In the genomic region with DNA sequence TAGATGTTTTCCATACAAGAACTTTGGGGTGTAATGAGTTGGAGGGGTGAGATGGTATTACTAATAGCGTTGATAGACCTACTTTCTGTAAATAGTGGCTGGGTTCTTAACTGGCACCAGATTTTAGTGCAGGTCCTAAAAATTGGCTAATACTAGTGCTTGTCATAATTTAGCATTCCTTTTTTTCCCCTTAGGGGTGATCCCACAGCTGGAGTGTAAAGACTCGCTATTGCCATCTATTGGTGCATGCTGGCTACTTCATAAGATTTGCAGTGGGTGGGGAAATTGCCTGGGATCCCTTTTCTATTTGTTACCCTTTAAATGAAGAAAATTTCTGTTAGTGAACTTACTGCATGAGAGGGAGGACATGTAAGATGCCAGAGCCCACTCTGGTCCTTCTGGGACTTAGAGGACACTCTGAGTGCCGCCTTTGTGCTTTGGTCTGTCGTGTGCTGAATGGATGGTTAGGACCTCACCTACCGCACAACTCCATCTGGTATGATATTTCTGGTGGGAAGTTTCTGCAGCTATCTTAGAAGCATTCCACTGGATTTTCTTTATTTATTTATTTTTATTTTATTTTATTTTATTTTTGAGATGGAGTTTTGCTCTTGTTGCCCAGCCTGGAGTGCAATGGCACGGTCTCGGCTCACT, we compare ENCODE assay signal across 8 cellular contexts.
A peak's percentile ranks its signal among the peaks of the same experiment; 100 is the strongest.
DNase-seq lines count a peak whose midpoint lies in the region; ATAC-seq and TF ChIP-seq lines count a peak whose summit lies in the region.

No MANE protein-coding gene starts in this region.

- intact Hi-C loops in naive thymus-derived CD4-positive, alpha-beta T cell (cut with micrococcal nuclease): loop anchor here (1.0 to 10.0 kb wide), 7 partner anchors 19 to 1231 kb away; a partner anchor contains a TSS

- H3K27me3 Mint-ChIP-seq in naive thymus-derived CD4-positive, alpha-beta T cell: no peaks in the 10 kb centered on the region

- H3K4me1 ChIP-seq in naive thymus-derived CD4-positive, alpha-beta T cell (ENCODE audit: control insufficient read depth in 2 of 2, insufficient read depth in 2 of 2, low read length in 2 of 2): peaks cover 14 to 20% of the 10 kb centered on the region in 2 donors

- peaks cover 0 to 6% (median 0%) of the 10 kb centered on the region in 5 donors for H3K36me3 Mint-ChIP-seq in naive thymus-derived CD4-positive, alpha-beta T cell

- H3K27ac Mint-ChIP-seq in naive thymus-derived CD4-positive, alpha-beta T cell: peak overlapping the region in 1 of 9 donors; percentile 21

- H3K9me3 Mint-ChIP-seq in naive thymus-derived CD4-positive, alpha-beta T cell: peaks cover 0 to under 1% (median 0%) of the 10 kb centered on the region in 11 donors

- TF ChIP-seq CTCF in GM12864 (IDR thresholded peaks at IDR 0.05; ENCODE audit: low read depth, low read length, missing control alignments) (peak; percentile 80), VCaP (conservative IDR thresholded peaks at IDR 0.05) (peak; percentile 66)

- peaks cover 54 to 88% (median 74%) of the 10 kb centered on the region in 7 donors for H3K4me1 Mint-ChIP-seq in naive thymus-derived CD4-positive, alpha-beta T cell

- H3K4me3 Mint-ChIP-seq in naive thymus-derived CD4-positive, alpha-beta T cell: peak overlapping the region in 1 of 10 donors; percentile 42

- H3K9me3 ChIP-seq in naive thymus-derived CD4-positive, alpha-beta T cell (ENCODE audit: control insufficient read depth in 2 of 3, low read length in 3 of 3): no peaks in the 10 kb centered on the region

- POLR2A ChIA-PET in naive thymus-derived CD4-positive, alpha-beta T cell (lab: Charles Lee): no interaction called here

- peak; percentile 57 for ATAC-seq in esophagus mucosa
- peak; percentile 74 for ATAC-seq in naive thymus-derived CD4-positive, alpha-beta T cell

- H3K36me3 ChIP-seq in naive thymus-derived CD4-positive, alpha-beta T cell (ENCODE audit: control insufficient read depth in 2 of 3, insufficient read depth in 3 of 3, low read length in 3 of 3): no peaks in the 10 kb centered on the region

- no peak overlapping the region; the same call in 1 of the 2 replicates for H3K27ac ChIP-seq in VCaP
- no peak overlapping the region for H3K27ac ChIP-seq in naive thymus-derived CD4-positive, alpha-beta T cell (ENCODE audit: low read depth, low read length)

- H3K4me3 ChIP-seq in GM12864 (ENCODE audit: low read depth, low read length): no peak overlapping the region
- no peak overlapping the region for H3K4me3 ChIP-seq in naive thymus-derived CD4-positive, alpha-beta T cell (ENCODE audit: low read length)

- H3K27me3 ChIP-seq in naive thymus-derived CD4-positive, alpha-beta T cell (ENCODE audit: control insufficient read depth in 2 of 2, insufficient read depth in 2 of 2, low read length in 2 of 2): no peaks in the 10 kb centered on the region

- peak; percentile 65 for DNase-seq in AG08396 (ENCODE audit: low spot score)
- DNase-seq in GM12864 (ENCODE audit: low read depth): no peak
- DNase-seq in NCI-H2029 (lab: John Stamatoyannopoulos, UW): peak; percentile 65
- DNase-seq in naive thymus-derived CD4-positive, alpha-beta T cell: peak in 5 of 9 donors; percentile 36 to 55 (median 41)
- DNase-seq in NCI-H128 (lab: John Stamatoyannopoulos, UW; ENCODE audit: unreplicated experiment): no peak
- DNase-seq in GDM1 (lab: John Stamatoyannopoulos, UW): no peak

- CTCF ChIA-PET in naive thymus-derived CD4-positive, alpha-beta T cell (lab: Charles Lee): interaction anchor here (1.3 kb wide), 1 partner anchor 1058 kb away, joined by 3 read pairs; no protein-coding TSS in a partner anchor

Comparison
In these comparisons a context has a peak if more than half of its experiments do, and no peak if none do; other contexts are left out.
1. DNase-seq: peak in AG08396 (single experiment), NCI-H2029 (single experiment) and naive thymus-derived CD4-positive, alpha-beta T cell (5 of 9); none in GM12864 (single experiment), NCI-H128 (single experiment) and GDM1 (single experiment).